15 cellular contexts compared by ENCODE assay signal in genomic region chr7:150481955-150482354, GRCh38. TPM values are rescaled to one million over a fixed set of nuclear protein-coding genes. Genes with fewer than 3 reads are reported as not detected.
DNase-seq lines count a peak whose midpoint lies in the region.
"Had no signal": no experiment of that assay in that cellular context is flagged by ENCODE, and none has a peak within 500 bp of the region (broad histone marks: within the 10 kb centered on the region; RNA-seq: fewer than 3 reads in every experiment).

No MANE protein-coding gene starts in this region.

- intact Hi-C loops in activated T-helper 1 cell treated with anti-CD3 and anti-CD28 coated beads, Interleukin-12 subunit alpha, Interleukin-12 subunit beta, Interleukin-2, Interleukin-4 antibody, amounts not matched to agents 30 ng/mL and 10 ng/mL and 1 ng/mL, durations not matched to agents 14 hours and 24 hours and 36 hours (cut with micrococcal nuclease) = loop anchor here (1.0 kb wide), 4 partner anchors 21 to 186 kb away; no protein-coding TSS in a partner anchor

- no peaks in the 10 kb centered on the region for H3K9me3 ChIP-seq in subcutaneous abdominal adipose tissue (ENCODE audit: control insufficient read depth in 5 of 5, low read length in 5 of 5)
- H3K9me3 ChIP-seq: thoracic aorta had no signal

- H3K27ac Mint-ChIP-seq in activated naive CD4-positive, alpha-beta T cell treated with anti-CD3 and anti-CD28 coated beads, Interleukin-2, amount 50 U/mL, for 24 hours = peak overlapping the region; percentile 98
- H3K27ac Mint-ChIP-seq in activated T-helper 1 cell treated with anti-CD3 and anti-CD28 coated beads, Interleukin-12 subunit alpha, Interleukin-12 subunit beta, Interleukin-2, Interleukin-4 antibody, amounts not matched to agents 30 ng/mL and 10 ng/mL and 1 ng/mL, durations not matched to agents 14 hours and 24 hours and 36 hours = peak overlapping the region; percentile 100
- H3K27ac Mint-ChIP-seq: activated B cell treated with CpG ODN at 0.5 μM for 24 hours, memory B cell had no signal

- peak overlapping the region; percentile 83 for H3K4me3 Mint-ChIP-seq in activated naive CD4-positive, alpha-beta T cell treated with anti-CD3 and anti-CD28 coated beads, Interleukin-2, amount 50 U/mL, for 24 hours
- H3K4me3 Mint-ChIP-seq in activated T-helper 1 cell treated with anti-CD3 and anti-CD28 coated beads, Interleukin-12 subunit alpha, Interleukin-12 subunit beta, Interleukin-2, Interleukin-4 antibody, amounts not matched to agents 30 ng/mL and 10 ng/mL and 1 ng/mL, durations not matched to agents 14 hours and 24 hours and 36 hours = peak overlapping the region; percentile 88
- H3K4me3 Mint-ChIP-seq: activated B cell treated with CpG ODN at 0.5 μM for 24 hours, memory B cell had no signal

- H3K9ac ChIP-seq in subcutaneous abdominal adipose tissue (ENCODE audit: low read length in 5 of 5) = no peak overlapping the region

- no peaks in the 10 kb centered on the region for H3K27me3 Mint-ChIP-seq in activated naive CD4-positive, alpha-beta T cell treated with anti-CD3 and anti-CD28 coated beads, Interleukin-2, amount 50 U/mL, for 24 hours
- H3K27me3 Mint-ChIP-seq in activated T-helper 1 cell treated with anti-CD3 and anti-CD28 coated beads, Interleukin-12 subunit alpha, Interleukin-12 subunit beta, Interleukin-2, Interleukin-4 antibody, amounts not matched to agents 30 ng/mL and 10 ng/mL and 1 ng/mL, durations not matched to agents 14 hours and 24 hours and 36 hours (ENCODE audit: insufficient read depth) = no peaks in the 10 kb centered on the region

- no peak for DNase-seq in activated naive CD4-positive, alpha-beta T cell (lab: John Stamatoyannopoulos, UW)
- DNase-seq in activated T-helper 1 cell treated with anti-CD3 and anti-CD28 coated beads, Interleukin-12 subunit alpha, Interleukin-12 subunit beta, Interleukin-2, Interleukin-4 antibody, amounts not matched to agents 30 ng/mL and 10 ng/mL and 1 ng/mL, durations not matched to agents 14 hours and 24 hours and 36 hours (ENCODE audit: low spot score) = no peak
- DNase-seq in NCI-H774 (lab: John Stamatoyannopoulos, UW) (no peak), globus pallidus (ENCODE audit: low spot score) (no peak), DMS153 (lab: John Stamatoyannopoulos, UW) (no peak)
- DNase-seq: activated B cell treated with CpG ODN at 0.5 μM for 24 hours, NCI-H146, NCI-H446 treated with DMSO at 0.1 percent for 48 hours had no signal

- H3K4me1 ChIP-seq in subcutaneous abdominal adipose tissue (ENCODE audit: control insufficient read depth in 5 of 5, insufficient read depth in 5 of 5, low read length in 5 of 5) = peaks cover 0 to 61% (median 14%) of the 10 kb centered on the region in 5 donors

- H3K27ac ChIP-seq in layer of hippocampus (ENCODE audit: low read depth, low read length) = peak overlapping the region; percentile 43
- H3K27ac ChIP-seq in subcutaneous abdominal adipose tissue (ENCODE audit: low read depth, low read length) = peak overlapping the region; percentile 45
- H3K27ac ChIP-seq: epithelial cell of prostate had no signal

- H3K9me3 Mint-ChIP-seq in activated naive CD4-positive, alpha-beta T cell treated with anti-CD3 and anti-CD28 coated beads, Interleukin-2, amount 50 U/mL, for 24 hours = no peaks in the 10 kb centered on the region
- peaks cover 4% of the 10 kb centered on the region for H3K9me3 Mint-ChIP-seq in activated T-helper 1 cell treated with anti-CD3 and anti-CD28 coated beads, Interleukin-12 subunit alpha, Interleukin-12 subunit beta, Interleukin-2, Interleukin-4 antibody, amounts not matched to agents 30 ng/mL and 10 ng/mL and 1 ng/mL, durations not matched to agents 14 hours and 24 hours and 36 hours
- H3K9me3 Mint-ChIP-seq: activated B cell treated with CpG ODN at 0.5 μM for 24 hours had no signal

- peaks cover 17% of the 10 kb centered on the region for H3K36me3 Mint-ChIP-seq in activated naive CD4-positive, alpha-beta T cell treated with anti-CD3 and anti-CD28 coated beads, Interleukin-2, amount 50 U/mL, for 24 hours
- H3K36me3 Mint-ChIP-seq in activated T-helper 1 cell treated with anti-CD3 and anti-CD28 coated beads, Interleukin-12 subunit alpha, Interleukin-12 subunit beta, Interleukin-2, Interleukin-4 antibody, amounts not matched to agents 30 ng/mL and 10 ng/mL and 1 ng/mL, durations not matched to agents 14 hours and 24 hours and 36 hours (ENCODE audit: low read depth) = peaks cover 31% of the 10 kb centered on the region
- H3K36me3 Mint-ChIP-seq: memory B cell had no signal

- H3K36me3 ChIP-seq in subcutaneous abdominal adipose tissue (ENCODE audit: control insufficient read depth in 5 of 5, insufficient read depth in 5 of 5, low read length in 5 of 5) = peaks cover 0 to 13% (median 8%) of the 10 kb centered on the region in 5 donors
- H3K36me3 ChIP-seq: thoracic aorta had no signal

- H3K4me3 ChIP-seq in subcutaneous abdominal adipose tissue (ENCODE audit: low read depth in 1 of 5, low read length in 5 of 5) = no peak overlapping the region
- H3K4me3 ChIP-seq: thoracic aorta had no signal

- no peaks in the 10 kb centered on the region for H3K27me3 ChIP-seq in layer of hippocampus (ENCODE audit: control insufficient read depth, insufficient read depth, low read length)
- no peaks in the 10 kb centered on the region for H3K27me3 ChIP-seq in subcutaneous abdominal adipose tissue (ENCODE audit: control insufficient read depth in 5 of 5, insufficient read depth in 4 of 5, low read length in 5 of 5)

- H3K4me1 Mint-ChIP-seq in activated naive CD4-positive, alpha-beta T cell treated with anti-CD3 and anti-CD28 coated beads, Interleukin-2, amount 50 U/mL, for 24 hours = peaks cover 95% of the 10 kb centered on the region
- H3K4me1 Mint-ChIP-seq in activated T-helper 1 cell treated with anti-CD3 and anti-CD28 coated beads, Interleukin-12 subunit alpha, Interleukin-12 subunit beta, Interleukin-2, Interleukin-4 antibody, amounts not matched to agents 30 ng/mL and 10 ng/mL and 1 ng/mL, durations not matched to agents 14 hours and 24 hours and 36 hours (ENCODE audit: low read depth) = peaks cover 96% of the 10 kb centered on the region

RNA-seq across cellular contexts. Expression of gene GIMAP8, which starts 31.5 kb away (rescaled TPM):
- 9.2 and 9.4 TPM in 2 replicates for total RNA-seq in activated T-helper 1 cell treated with anti-CD3 and anti-CD28 coated beads, Interleukin-12 subunit alpha, Interleukin-12 subunit beta, Interleukin-2, Interleukin-4 antibody, amounts not matched to agents 30 ng/mL and 10 ng/mL and 1 ng/mL, durations not matched to agents 14 hours and 24 hours and 36 hours
- total RNA-seq: activated B cell treated with CpG ODN at 0.5 μM for 24 hours, LHCN-M2 had no signal

RNA-seq across cellular contexts. Expression of gene GIMAP7, which starts 32.7 kb away (rescaled TPM):
- 46.9 and 55.1 TPM in 2 replicates for total RNA-seq in activated T-helper 1 cell treated with anti-CD3 and anti-CD28 coated beads, Interleukin-12 subunit alpha, Interleukin-12 subunit beta, Interleukin-2, Interleukin-4 antibody, amounts not matched to agents 30 ng/mL and 10 ng/mL and 1 ng/mL, durations not matched to agents 14 hours and 24 hours and 36 hours
- total RNA-seq: activated B cell treated with CpG ODN at 0.5 μM for 24 hours, LHCN-M2 had no signal
